In the genomic region with DNA sequence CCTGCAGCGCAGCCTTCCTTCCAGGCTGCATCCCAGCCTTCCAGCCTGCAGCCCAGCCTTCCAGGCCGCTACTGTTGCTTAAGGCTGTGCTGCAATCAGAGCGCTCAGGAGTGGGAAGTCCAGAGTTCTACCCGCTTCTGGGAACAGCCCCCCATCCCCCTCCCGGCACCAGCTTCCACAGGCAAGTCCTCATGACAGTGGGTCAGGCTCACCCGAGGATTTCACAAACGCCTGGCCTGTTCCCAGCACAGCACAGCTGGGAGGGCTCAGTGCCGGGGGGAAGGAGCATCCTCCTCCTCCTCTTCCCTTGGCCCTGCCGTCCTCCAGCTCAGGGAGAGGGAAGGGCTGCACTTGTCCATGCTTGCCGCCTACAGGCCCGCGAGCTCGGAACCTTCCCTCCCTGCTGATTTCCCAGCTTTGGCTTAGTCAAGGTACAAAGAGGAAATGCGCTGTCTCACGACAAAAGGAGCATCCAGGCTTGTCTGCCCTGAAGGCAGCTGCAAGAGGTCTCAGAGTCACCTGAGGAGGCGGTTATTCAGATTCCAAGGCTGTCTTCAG, we compare ENCODE assay signal across 8 cellular contexts. TPM values are rescaled to one million over a fixed set of nuclear protein-coding genes. Genes with fewer than 3 reads are reported as not detected.
A peak's percentile ranks its signal among the peaks of the same experiment; 100 is the strongest.
DNase-seq lines count a peak whose midpoint lies in the region; ATAC-seq and TF ChIP-seq lines count a peak whose summit lies in the region.

No MANE protein-coding gene starts in this region.

- peak; percentile 91 for DNase-seq in EL
- DNase-seq in SK-N-DZ (ENCODE audit: low spot score), result peak; percentile 44
- peak; percentile 100 for DNase-seq in fibroblast of pulmonary artery (ENCODE audit: low read depth)
- DNase-seq in natural killer cell, result no peak
- no peak for DNase-seq in HUDEP-2 (lab: John Stamatoyannopoulos, UW; ENCODE audit: unreplicated experiment in 76 of 76)
- DNase-seq in NCI-H146 (lab: John Stamatoyannopoulos, UW), result no peak
- no peak for DNase-seq in NCI-H128 (lab: John Stamatoyannopoulos, UW; ENCODE audit: unreplicated experiment)
- no peak for DNase-seq in COR-L47 (lab: John Stamatoyannopoulos, UW)

- ATAC-seq in natural killer cell, result no peak

- no peak overlapping the region for H3K4me3 ChIP-seq in fibroblast of pulmonary artery (replicated peaks; ENCODE audit: low read depth, low read length)

- intact Hi-C loops in natural killer cell (cut with micrococcal nuclease), result no loop called here

- no peaks in the 10 kb centered on the region for H3K27me3 Mint-ChIP-seq in natural killer cell (ENCODE audit: low read depth in 2 of 2)

- H3K9me3 Mint-ChIP-seq in natural killer cell, result no peaks in the 10 kb centered on the region

- H3K27ac Mint-ChIP-seq in natural killer cell, result peak overlapping the region in 1 of 2 donors; percentile 66

- H3K4me3 Mint-ChIP-seq in natural killer cell, result peak overlapping the region; percentile 25

- TF ChIP-seq CTCF in fibroblast of pulmonary artery (IDR thresholded peaks at IDR 0.05; ENCODE audit: low read length, missing control alignments), result peak; percentile 31
- no peak for TF ChIP-seq CTCF in natural killer cell (IDR thresholded peaks at IDR 0.05)

- H3K36me3 Mint-ChIP-seq in natural killer cell, result no peaks in the 10 kb centered on the region

- peaks cover 12 to 55% of the 10 kb centered on the region in 2 donors for H3K4me1 Mint-ChIP-seq in natural killer cell

RNA-seq across cellular contexts. Expression of gene SOCS3, which starts 8.3 kb away (rescaled TPM):
- 0.40 and 0.52 TPM in 2 replicates for polyA plus RNA-seq in SK-N-DZ (2014; cell fraction: cytosol; rRNA removed)
- 0.81 and 2.2 TPM in 2 replicates for polyA plus RNA-seq in SK-N-DZ (2014; cell fraction: nucleus; rRNA removed)
- 10 to 100 TPM; 39.0 to 47.9 (median 43.6) TPM for total RNA-seq in natural killer cell

RNA-seq across cellular contexts. Expression of gene PGS1, which starts 26.9 kb away (rescaled TPM):
- 49.0 and 52.4 TPM in 2 replicates for polyA plus RNA-seq in SK-N-DZ (2014; cell fraction: cytosol; rRNA removed)
- polyA plus RNA-seq in SK-N-DZ (2014; cell fraction: nucleus; rRNA removed), result 137 and 160 TPM in 2 replicates
- 10 to 100 TPM; 47.9 to 53.6 (median 48.3) TPM for total RNA-seq in natural killer cell

Comparison
In these comparisons a context has a peak if more than half of its experiments do, and no peak if none do; other contexts are left out.
1. DNase-seq: peak in EL (single experiment), SK-N-DZ (single experiment) and fibroblast of pulmonary artery (single experiment); none in natural killer cell (single experiment), HUDEP-2 (0 of 76), NCI-H146 (single experiment), NCI-H128 (single experiment) and COR-L47 (single experiment).